In the genomic region with DNA sequence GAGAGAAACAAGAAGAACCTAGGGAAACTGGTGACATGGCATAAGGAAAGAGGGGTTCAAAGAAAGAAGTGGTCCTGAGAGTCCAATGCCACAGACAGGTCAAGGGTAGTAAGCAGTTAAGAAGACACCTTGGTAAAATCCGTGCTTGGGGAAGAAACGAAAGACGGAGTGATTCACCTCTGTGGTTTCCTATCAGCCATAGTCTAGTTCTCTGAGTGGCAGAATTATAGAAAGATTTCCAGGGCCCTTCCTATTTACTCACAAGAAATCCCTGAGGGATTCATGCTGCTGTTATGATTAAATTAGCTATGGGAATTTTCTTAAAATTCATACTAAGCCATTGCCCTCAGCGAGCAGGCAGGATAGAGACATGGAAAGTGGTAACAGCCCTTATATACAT, we compare ENCODE assay signal across 26 cellular contexts. TPM values are rescaled to one million over a fixed set of nuclear protein-coding genes. Genes with fewer than 3 reads are reported as not detected.
DNase-seq lines count a peak whose midpoint lies in the region; ATAC-seq and TF ChIP-seq lines count a peak whose summit lies in the region.
"Had no signal": no experiment of that assay in that cellular context is flagged by ENCODE, and none has a peak within 500 bp of the region (broad histone marks: within the 10 kb centered on the region; RNA-seq: fewer than 3 reads in every experiment).

No MANE protein-coding gene starts in this region.

- peaks cover 19% of the 10 kb centered on the region for H3K27me3 Mint-ChIP-seq in activated CD4-positive, alpha-beta T cell treated with anti-CD3 and anti-CD28 coated beads, Interleukin-2, amount 10 ng/mL, durations not matched to agents 7 days and 5 days

- POLR2A ChIA-PET in activated CD4-positive, alpha-beta T cell treated with anti-CD3 and anti-CD28 coated beads, Interleukin-2, amount 10 ng/mL, durations not matched to agents 7 days and 5 days (lab: Charles Lee) = no interaction called here

- no peak overlapping the region for H3K27ac ChIP-seq in foreskin keratinocyte
- H3K27ac ChIP-seq: BLaER1, cardiac muscle cell, psoas muscle, sigmoid colon, transverse colon had no signal

- no peaks in the 10 kb centered on the region for H3K36me3 Mint-ChIP-seq in activated CD4-positive, alpha-beta T cell treated with anti-CD3 and anti-CD28 coated beads, Interleukin-2, amount 10 ng/mL, durations not matched to agents 7 days and 5 days (ENCODE audit: low read depth)
- H3K36me3 Mint-ChIP-seq: activated naive CD8-positive, alpha-beta T cell; natural killer cell treated with Interleukin-12 subunit alpha and Interleukin-12 subunit beta and Interleukin-15 and Interleukin-18, amount 100 ng/mL, for 72 hours had no signal

- H3K9me3 Mint-ChIP-seq in activated CD4-positive, alpha-beta T cell treated with anti-CD3 and anti-CD28 coated beads, Interleukin-2, amount 10 ng/mL, durations not matched to agents 7 days and 5 days = no peaks in the 10 kb centered on the region
- H3K9me3 Mint-ChIP-seq: natural killer cell treated with Interleukin-12 subunit alpha and Interleukin-12 subunit beta and Interleukin-15 and Interleukin-18, amount 100 ng/mL, for 72 hours had no signal

- no peak for TF ChIP-seq CTCF in foreskin keratinocyte (conservative IDR thresholded peaks at IDR 0.05)

- peak; percentile 6 for DNase-seq in EL
- peak; percentile 62 for DNase-seq in HT1080 (ENCODE audit: low read depth)
- peak; percentile 24 for DNase-seq in adipocyte (ENCODE audit: low read depth)
- DNase-seq in foreskin keratinocyte = peak in 1 of 2 donors; percentile 63
- no peak for DNase-seq in activated CD4-positive, alpha-beta T cell treated with anti-CD3 and anti-CD28 coated beads, Interleukin-2, amount 10 ng/mL, durations not matched to agents 7 days and 5 days
- DNase-seq in NCI-H2227 treated with DMSO at 0.1 percent for 48 hours (lab: John Stamatoyannopoulos, UW) = no peak
- DNase-seq in DMS79 (lab: John Stamatoyannopoulos, UW) = no peak
- DNase-seq: activated CD4-positive, alpha-beta T cell treated with anti-CD3 and anti-CD28 coated beads for 1 hour; activated CD8-positive, alpha-beta T cell treated with anti-CD3 and anti-CD28 coated beads, Interleukin-2, amount 10 ng/mL, durations not matched to agents 7 days and 5 days; aorta; NCI-H1417 treated with DMSO at 0.1 percent for 48 hours; NCI-H2081 treated with DMSO at 0.1 percent for 48 hours; occipital lobe; psoas muscle; SIG-M5; sigmoid colon; stimulated activated CD4-positive, alpha-beta T cell treated with anti-CD3 and anti-CD28 coated beads, Interleukin-4, amount 100 ng/mL, for 4 hours; transverse colon had no signal

- CTCF ChIA-PET in activated CD4-positive, alpha-beta T cell treated with anti-CD3 and anti-CD28 coated beads, Interleukin-2, amount 10 ng/mL, durations not matched to agents 7 days and 5 days (lab: Charles Lee) = no interaction called here

- H3K36me3 ChIP-seq in adipocyte (ENCODE audit: control insufficient read depth, insufficient read depth, low read length, severe bottlenecking) = no peaks in the 10 kb centered on the region
- H3K36me3 ChIP-seq: BLaER1, cardiac muscle cell, transverse colon had no signal

- no peak overlapping the region for H3K9ac ChIP-seq in adipocyte (ENCODE audit: low read length)
- H3K9ac ChIP-seq: BLaER1 had no signal

- H3K4me1 ChIP-seq in adipocyte (ENCODE audit: control insufficient read depth, insufficient read depth, low read length) (peaks cover 3% of the 10 kb centered on the region), foreskin keratinocyte (peaks cover 20% of the 10 kb centered on the region)
- H3K4me1 ChIP-seq: BLaER1, psoas muscle, sigmoid colon had no signal

- H3K27me3 ChIP-seq in adipocyte (replicated peaks; ENCODE audit: control insufficient read depth, insufficient read depth, low read length) = no peaks in the 10 kb centered on the region
- H3K27me3 ChIP-seq in foreskin keratinocyte = no peaks in the 10 kb centered on the region
- H3K27me3 ChIP-seq: BLaER1, cardiac muscle cell, sigmoid colon, transverse colon had no signal

- H3K4me1 Mint-ChIP-seq in activated CD4-positive, alpha-beta T cell treated with anti-CD3 and anti-CD28 coated beads, Interleukin-2, amount 10 ng/mL, durations not matched to agents 7 days and 5 days = peaks cover 3% of the 10 kb centered on the region

- H3K4me3 Mint-ChIP-seq in activated CD4-positive, alpha-beta T cell treated with anti-CD3 and anti-CD28 coated beads, Interleukin-2, amount 10 ng/mL, durations not matched to agents 7 days and 5 days = no peak overlapping the region
- H3K4me3 Mint-ChIP-seq: activated CD8-positive, alpha-beta T cell treated with anti-CD3 and anti-CD28 coated beads, Interleukin-2, amount 10 ng/mL, durations not matched to agents 7 days and 5 days; activated naive CD8-positive, alpha-beta T cell; natural killer cell treated with Interleukin-12 subunit alpha and Interleukin-12 subunit beta and Interleukin-15 and Interleukin-18, amount 100 ng/mL, for 72 hours had no signal

- no peaks in the 10 kb centered on the region for H3K9me3 ChIP-seq in adipocyte (ENCODE audit: control insufficient read depth, low read length)
- H3K9me3 ChIP-seq: BLaER1, psoas muscle, sigmoid colon, transverse colon had no signal

- H3K4me3 ChIP-seq in adipocyte (ENCODE audit: low read length) = no peak overlapping the region
- H3K4me3 ChIP-seq: BLaER1, cardiac muscle cell, psoas muscle, sigmoid colon, transverse colon had no signal

- ATAC-seq in foreskin keratinocyte (peak; percentile 84), GM21447 (IDR thresholded peaks at IDR 0.05; ENCODE audit: unreplicated experiment) (no peak)
- ATAC-seq: activated CD8-positive, alpha-beta T cell treated with anti-CD3 and anti-CD28 coated beads, Interleukin-2, amount 10 ng/mL, durations not matched to agents 7 days and 5 days; Panc1; psoas muscle had no signal

- H3K27ac Mint-ChIP-seq in activated CD4-positive, alpha-beta T cell treated with anti-CD3 and anti-CD28 coated beads, Interleukin-2, amount 10 ng/mL, durations not matched to agents 7 days and 5 days = no peak overlapping the region
- H3K27ac Mint-ChIP-seq: activated CD8-positive, alpha-beta T cell treated with anti-CD3 and anti-CD28 coated beads, Interleukin-2, amount 10 ng/mL, durations not matched to agents 7 days and 5 days; activated naive CD8-positive, alpha-beta T cell; natural killer cell treated with Interleukin-12 subunit alpha and Interleukin-12 subunit beta and Interleukin-15 and Interleukin-18, amount 100 ng/mL, for 72 hours had no signal

RNA-seq across cellular contexts. Expression of a gene that starts 31.7 kb away (rescaled TPM):
- total RNA-seq in HT1080 (2014; rRNA removed; shearing (Covaris generic)) = not detected in 2 replicates
- 0.02 and 0.11 TPM in 2 replicates for polyA plus RNA-seq in HT1080 (2015; cell fraction: cytosol; rRNA removed)
- 0.22 and 0.29 TPM in 2 replicates for polyA plus RNA-seq in HT1080 (2015; cell fraction: nucleus; rRNA removed)
- total RNA-seq in foreskin keratinocyte = 0.44 and 0.67 TPM in 2 replicates
- 0.27 and 0.51 TPM in 2 replicates for polyA plus RNA-seq in foreskin keratinocyte
- not detected for total RNA-seq in activated CD4-positive, alpha-beta T cell treated with anti-CD3 and anti-CD28 coated beads, Interleukin-2, amount 10 ng/mL, durations not matched to agents 7 days and 5 days
- total RNA-seq: activated CD8-positive, alpha-beta T cell treated with anti-CD3 and anti-CD28 coated beads, Interleukin-2, amount 10 ng/mL, durations not matched to agents 7 days and 5 days; cardiac muscle cell; G401; H4; natural killer cell treated with Interleukin-12 subunit alpha and Interleukin-12 subunit beta and Interleukin-15 and Interleukin-18, amount 100 ng/mL, for 72 hours had no signal
- polyA plus RNA-seq: cardiac muscle cell had no signal

Comparison
In these comparisons a context has a peak if more than half of its experiments do, and no peak if none do; other contexts are left out.
1. DNase-seq: peak in EL (single experiment), HT1080 (single experiment) and adipocyte (single experiment); none in activated CD4-positive, alpha-beta T cell treated with anti-CD3 and anti-CD28 coated beads, Interleukin-2, amount 10 ng/mL, durations not matched to agents 7 days and 5 days (single experiment), NCI-H2227 treated with DMSO at 0.1 percent for 48 hours (single experiment) and DMS79 (single experiment).